ENCODE assay signal across 17 cellular contexts in genomic region chr1:31757989-31758388, GRCh38. TPM values are rescaled to one million over a fixed set of nuclear protein-coding genes. Genes with fewer than 3 reads are reported as not detected.
DNase-seq lines count a peak whose midpoint lies in the region; ATAC-seq, FAIRE-seq and TF ChIP-seq lines count a peak whose summit lies in the region.
"Had no signal": no experiment of that assay in that cellular context is flagged by ENCODE, and none has a peak within 500 bp of the region (broad histone marks: within the 10 kb centered on the region; RNA-seq: fewer than 3 reads in every experiment).

No MANE protein-coding gene starts in this region.

- TF ChIP-seq CTCF in HEK293 (tag by site-specific recombination; IDR thresholded peaks at IDR 0.05) (no peak), astrocyte (IDR thresholded peaks at IDR 0.05; ENCODE audit: insufficient read depth, low read depth, low read length) (no peak), nephron (IDR thresholded peaks at IDR 0.05; ENCODE audit: unreplicated experiment in 3 of 3) (no peak), A673 (conservative IDR thresholded peaks at IDR 0.05; ENCODE audit: low read depth, low read length) (no peak)

- H3K36me3 ChIP-seq in HEK293 (ENCODE audit: control insufficient read depth in 2 of 2, insufficient read depth in 1 of 2, low read length in 2 of 2) (peaks cover 0 to 22% of the 10 kb centered on the region in 2 experiments; a peak in 1 of 3 replicates), astrocyte (ENCODE audit: insufficient read depth, low read length) (no peaks in the 10 kb centered on the region), A673 (ENCODE audit: insufficient read depth, low read length, poor library complexity, severe bottlenecking) (no peaks in the 10 kb centered on the region)
- H3K36me3 ChIP-seq: BE2C had no signal

- H4K20me1 ChIP-seq in astrocyte (ENCODE audit: insufficient read depth, low read length) = peaks cover 11% of the 10 kb centered on the region

- H3K27me3 ChIP-seq in astrocyte (ENCODE audit: insufficient read depth, low read length) (no peaks in the 10 kb centered on the region), A673 (replicated peaks; ENCODE audit: insufficient read depth, low read depth, low read length, poor library complexity) (no peaks in the 10 kb centered on the region)
- H3K27me3 ChIP-seq: BE2C had no signal

- H3K27ac Mint-ChIP-seq in astrocyte (ENCODE audit: unreplicated experiment) (peak overlapping the region; percentile 34), nephron (peak overlapping the region in 2 of 3 experiments; percentile 9 to 83)
- H3K27ac Mint-ChIP-seq: CD8-positive, alpha-beta T cell had no signal

- no peak overlapping the region for H2AFZ ChIP-seq in astrocyte (ENCODE audit: low read depth, low read length)

- BruUV-seq in A673 (replicated peaks; lab: Mats Ljungman, UMichigan) = no TSS peak

- intact Hi-C loops in A673 (cut with micrococcal nuclease; ENCODE audit: unreplicated experiment) = no loop called here

- H3K27me3 Mint-ChIP-seq in astrocyte (ENCODE audit: low read depth, unreplicated experiment) (no peaks in the 10 kb centered on the region), nephron (ENCODE audit: low read depth) (peaks cover 7% of the 10 kb centered on the region)

- H3K4me3 ChIP-seq in HEK293 (ENCODE audit: low read depth, low read length) (no peak overlapping the region), astrocyte (ENCODE audit: insufficient read depth, low read depth, low read length) (no peak overlapping the region), A673 (ENCODE audit: low read depth, low read length, poor library complexity, severe bottlenecking) (no peak overlapping the region)

- no peak overlapping the region for H3K9ac ChIP-seq in astrocyte (ENCODE audit: low read length)

- H3K27ac ChIP-seq in HEK293 (ENCODE audit: extremely low read depth, low read depth, low read length) (no peak overlapping the region), astrocyte (ENCODE audit: low read depth, low read length) (no peak overlapping the region), A673 (ENCODE audit: low read depth, low read length, poor library complexity, severe bottlenecking) (no peak overlapping the region)

- no peaks in the 10 kb centered on the region for H3K9me3 Mint-ChIP-seq in astrocyte (ENCODE audit: unreplicated experiment)
- H3K9me3 Mint-ChIP-seq in nephron = no peaks in the 10 kb centered on the region
- H3K9me3 Mint-ChIP-seq: CD8-positive, alpha-beta T cell had no signal

- ATAC-seq in HG02870 (IDR thresholded peaks at IDR 0.05; ENCODE audit: unreplicated experiment) = no peak
- ATAC-seq: CD8-positive, alpha-beta T cell; HCT116 had no signal

- H3K4me1 Mint-ChIP-seq in astrocyte (ENCODE audit: low read depth, unreplicated experiment) (peaks cover 29% of the 10 kb centered on the region), nephron (peaks cover 66% of the 10 kb centered on the region)

- H3K4me3 Mint-ChIP-seq in astrocyte (ENCODE audit: unreplicated experiment) (no peak overlapping the region), nephron (peak overlapping the region in 2 of 3 experiments; percentile 14 to 25)
- H3K4me3 Mint-ChIP-seq: CD14-positive monocyte; CD8-positive, alpha-beta T cell had no signal

- H3K9me3 ChIP-seq in HEK293 (ENCODE audit: control insufficient read depth, insufficient read depth, low read depth, low read length) = no peaks in the 10 kb centered on the region
- no peaks in the 10 kb centered on the region for H3K9me3 ChIP-seq in astrocyte (ENCODE audit: insufficient read depth, low read depth, low read length)
- H3K9me3 ChIP-seq in A673 (ENCODE audit: low read depth, low read length, poor library complexity, severe bottlenecking) = no peaks in the 10 kb centered on the region
- H3K9me3 ChIP-seq: BE2C, Caco-2 had no signal

- POLR2A ChIA-PET in HEK293 (lab: Yijun Ruan, JAX) (no interaction called here), A673 (lab: Charles Lee; ENCODE audit: low non-redundant PET) (no interaction called here)

- no peak for DNase-seq in astrocyte (ENCODE audit: low read depth)
- no peak for DNase-seq in stimulated activated CD4-positive, alpha-beta T cell treated with anti-CD3 and anti-CD28 coated beads, Interleukin-1b, Interleukin-23, amount 100 ng/mL, for 48 hours
- DNase-seq in iPS-NIHi7 (ENCODE audit: extremely low spot score) = no peak
- DNase-seq in A673 (ENCODE audit: low spot score) = no peak
- DNase-seq: BE2C; Caco-2; CD8-positive, alpha-beta T cell; DND-41; GDM1; IMR-90 had no signal

- H3K4me1 ChIP-seq in HEK293 (ENCODE audit: control insufficient read depth, insufficient read depth, low read length) = no peaks in the 10 kb centered on the region
- peaks cover 36% of the 10 kb centered on the region for H3K4me1 ChIP-seq in astrocyte (ENCODE audit: insufficient read depth, low read length)
- H3K4me1 ChIP-seq in A673 (ENCODE audit: insufficient read depth, low read length, poor library complexity, severe bottlenecking) = peaks cover 29% of the 10 kb centered on the region

- no peak overlapping the region for H3K4me2 ChIP-seq in astrocyte (ENCODE audit: low read length)

- H3K79me2 ChIP-seq in astrocyte (ENCODE audit: insufficient read depth, low read length) = peaks cover 7% of the 10 kb centered on the region

- H3K36me3 Mint-ChIP-seq in astrocyte (ENCODE audit: low read depth, unreplicated experiment) = peaks cover 5% of the 10 kb centered on the region
- no peaks in the 10 kb centered on the region for H3K36me3 Mint-ChIP-seq in nephron (ENCODE audit: low read depth)
- H3K36me3 Mint-ChIP-seq: CD8-positive, alpha-beta T cell had no signal

- CTCF ChIA-PET in HEK293 (lab: Yijun Ruan, JAX) = interaction anchor here (0.6 to 2.8 kb wide), 7 partner anchors 10 to 57 kb away, joined by 3 to 16 read pairs (median 3); no protein-coding TSS in a partner anchor
- CTCF ChIA-PET in A673 (lab: Charles Lee) = no interaction called here

- no peak for FAIRE-seq in astrocyte (lab: Jason Lieb, UNC)
- FAIRE-seq: A204.1, GM19239 had no signal

TF ChIP-seq in HEK293, 187 proteins besides CTCF, POLR2A, EP300 and RAD21:
- TF ChIP-seq ZFHX2 (tag by site-specific recombination; conservative IDR thresholded peaks at IDR 0.05) (no peak), GLIS1 (tag by site-specific recombination; IDR thresholded peaks at IDR 0.05) (peak; percentile 59)
TF ChIP-seq in HEK293: peak in this region for 1.

RNA-seq across cellular contexts. Expression of gene ADGRB2, which starts 6.2 kb away (rescaled TPM):
- total RNA-seq in astrocyte = 25.1 and 25.8 TPM in 2 replicates
- 5.9 and 8.6 TPM in 2 replicates for total RNA-seq in A673 (2021)

RNA-seq across cellular contexts. Expression of gene COL16A1, which starts 54.2 kb away (rescaled TPM):
- 42.9 and 56.5 TPM in 2 replicates for total RNA-seq in astrocyte
- total RNA-seq in A673 (2021) = 26.6 and 35.7 TPM in 2 replicates

RNA-seq across cellular contexts. Expression of gene SPOCD1, which starts 57.8 kb away (rescaled TPM):
- total RNA-seq in astrocyte (27.8 and 28.0 TPM in 2 replicates), A673 (2021) (0.58 and 0.85 TPM in 2 replicates)
- total RNA-seq: CD8-positive, alpha-beta T cell had no signal

Comparison
In these comparisons a context has a peak if more than half of its experiments do, and no peak if none do; other contexts are left out.
1. RNA of gene SPOCD1, which starts 57.8 kb away (total RNA-seq): 27.8 to 28.0 TPM in astrocyte; 0.58 to 0.85 TPM in A673; every median in the first group is over 10 times any median in the second.